8 cellular contexts compared by ENCODE assay signal in the genomic region with DNA sequence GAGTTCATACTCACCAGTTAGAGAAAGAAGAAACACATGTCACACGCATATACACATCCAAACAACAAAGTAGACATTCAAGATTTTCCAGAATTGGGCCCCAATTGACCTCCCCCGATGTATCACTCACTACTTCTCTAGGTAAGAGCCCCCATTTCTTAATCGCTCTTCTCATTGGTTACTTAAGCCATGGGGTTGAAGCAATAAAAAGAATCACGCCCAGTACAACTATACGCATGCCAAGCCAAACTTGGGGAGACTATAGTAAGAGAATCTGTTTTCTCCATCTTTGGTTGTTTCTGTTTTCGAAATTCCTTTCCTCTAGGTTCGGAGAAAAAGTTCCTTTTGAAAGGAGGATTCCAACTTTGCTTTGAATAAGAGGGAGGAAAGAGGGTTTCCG. TPM values are rescaled to one million over a fixed set of nuclear protein-coding genes. Genes with fewer than 3 reads are reported as not detected.
DNase-seq lines count a peak whose midpoint lies in the region; ATAC-seq and TF ChIP-seq lines count a peak whose summit lies in the region.

No MANE protein-coding gene starts in this region.

- H3K27me3 Mint-ChIP-seq in activated CD4-positive, alpha-beta T cell treated with anti-CD3 and anti-CD28 coated beads, Interleukin-2, amount 10 ng/mL, durations not matched to agents 24 days and 14 days, result peaks cover 35% of the 10 kb centered on the region
- peaks cover 2% of the 10 kb centered on the region for H3K27me3 Mint-ChIP-seq in endothelial cell (ENCODE audit: unreplicated experiment)

- H3K27ac Mint-ChIP-seq in activated CD4-positive, alpha-beta T cell treated with anti-CD3 and anti-CD28 coated beads, Interleukin-2, amount 10 ng/mL, durations not matched to agents 24 days and 14 days, result peak overlapping the region; percentile 92
- peak overlapping the region; percentile 93 for H3K27ac Mint-ChIP-seq in endothelial cell (ENCODE audit: unreplicated experiment)

- peaks cover 32% of the 10 kb centered on the region for H3K36me3 Mint-ChIP-seq in activated CD4-positive, alpha-beta T cell treated with anti-CD3 and anti-CD28 coated beads, Interleukin-2, amount 10 ng/mL, durations not matched to agents 24 days and 14 days (ENCODE audit: low read depth)
- H3K36me3 Mint-ChIP-seq in endothelial cell (ENCODE audit: low read depth, unreplicated experiment), result peaks cover 6% of the 10 kb centered on the region

- DNase-seq in activated CD4-positive, alpha-beta T cell treated with anti-CD3 and anti-CD28 coated beads, Interleukin-2, amount 10 ng/mL, durations not matched to agents 24 days and 14 days, result peak; percentile 58
- DNase-seq in activated CD4-positive, alpha-beta T cell treated with anti-CD3 and anti-CD28 coated beads, Interleukin-2, amount 50 U/mL, for 4 hours, result no peak
- DNase-seq in RPMI7951 (ENCODE audit: low read depth) (peak; percentile 4), endothelial cell (ENCODE audit: low spot score) (no peak), myocyte (ENCODE audit: low read depth) (peak; percentile 37), NCI-H187 treated with DMSO at 0.1 percent for 48 hours (lab: John Stamatoyannopoulos, UW) (no peak)

- H3K4me3 Mint-ChIP-seq in activated CD4-positive, alpha-beta T cell treated with anti-CD3 and anti-CD28 coated beads, Interleukin-2, amount 10 ng/mL, durations not matched to agents 24 days and 14 days, result peak overlapping the region; percentile 94
- H3K4me3 Mint-ChIP-seq in endothelial cell (ENCODE audit: unreplicated experiment), result peak overlapping the region; percentile 97

- H3K9me3 Mint-ChIP-seq in activated CD4-positive, alpha-beta T cell treated with anti-CD3 and anti-CD28 coated beads, Interleukin-2, amount 10 ng/mL, durations not matched to agents 24 days and 14 days, result no peaks in the 10 kb centered on the region
- no peaks in the 10 kb centered on the region for H3K9me3 Mint-ChIP-seq in endothelial cell (ENCODE audit: unreplicated experiment)

- ATAC-seq in GM19395 (IDR thresholded peaks at IDR 0.05; ENCODE audit: unreplicated experiment) (no peak), HG02870 (IDR thresholded peaks at IDR 0.05; ENCODE audit: unreplicated experiment) (no peak)

- TF ChIP-seq CTCF in endothelial cell (IDR thresholded peaks at IDR 0.05; ENCODE audit: unreplicated experiment), result no peak

- H3K4me1 Mint-ChIP-seq in activated CD4-positive, alpha-beta T cell treated with anti-CD3 and anti-CD28 coated beads, Interleukin-2, amount 10 ng/mL, durations not matched to agents 24 days and 14 days, result peaks cover 27% of the 10 kb centered on the region
- peaks cover 18% of the 10 kb centered on the region for H3K4me1 Mint-ChIP-seq in endothelial cell (ENCODE audit: unreplicated experiment)

- intact Hi-C loops in activated CD4-positive, alpha-beta T cell treated with anti-CD3 and anti-CD28 coated beads, Interleukin-2, amount 10 ng/mL, durations not matched to agents 24 days and 14 days (cut with micrococcal nuclease), result loop anchor here (2.0 kb wide), 1 partner anchor 34 kb away; a partner anchor contains a TSS

RNA-seq across cellular contexts. Expression of a gene that starts 0.5 kb away (rescaled TPM):
- total RNA-seq in activated CD4-positive, alpha-beta T cell treated with anti-CD3 and anti-CD28 coated beads, Interleukin-2, amount 10 ng/mL, durations not matched to agents 24 days and 14 days, result 46.6 and 50.0 TPM in 2 replicates
- 21.9 and 24.0 TPM in 2 replicates for total RNA-seq in RPMI7951 (2014; rRNA removed; shearing (Covaris generic))
- 35.5 TPM for total RNA-seq in endothelial cell (ENCODE audit: unreplicated experiment)
- 25.0 and 29.5 TPM in 2 replicates for total RNA-seq in myocyte
- 8.2 TPM for polyA plus RNA-seq in myocyte (2012)

RNA-seq across cellular contexts. Expression of a gene that starts 33.5 kb away (rescaled TPM):
- total RNA-seq in activated CD4-positive, alpha-beta T cell treated with anti-CD3 and anti-CD28 coated beads, Interleukin-2, amount 10 ng/mL, durations not matched to agents 24 days and 14 days, result 44.1 and 45.3 TPM in 2 replicates
- total RNA-seq in RPMI7951 (2014; rRNA removed; shearing (Covaris generic)), result 3.5 and 5.0 TPM in 2 replicates
- total RNA-seq in endothelial cell (ENCODE audit: unreplicated experiment) (49.5 TPM), myocyte (9.0 and 12.6 TPM in 2 replicates)
- 15.1 TPM for polyA plus RNA-seq in myocyte (2012)

Comparison
In these comparisons a context has a peak if more than half of its experiments do, and no peak if none do; other contexts are left out.
1. DNase-seq: peak in activated CD4-positive, alpha-beta T cell treated with anti-CD3 and anti-CD28 coated beads, Interleukin-2, amount 10 ng/mL, durations not matched to agents 24 days and 14 days (single experiment), RPMI7951 (single experiment) and myocyte (single experiment); none in activated CD4-positive, alpha-beta T cell treated with anti-CD3 and anti-CD28 coated beads, Interleukin-2, amount 50 U/mL, for 4 hours (0 of 2), endothelial cell (single experiment) and NCI-H187 treated with DMSO at 0.1 percent for 48 hours (single experiment).